Comparison of ENCODE assay signal across 8 cellular contexts in the genomic region with DNA sequence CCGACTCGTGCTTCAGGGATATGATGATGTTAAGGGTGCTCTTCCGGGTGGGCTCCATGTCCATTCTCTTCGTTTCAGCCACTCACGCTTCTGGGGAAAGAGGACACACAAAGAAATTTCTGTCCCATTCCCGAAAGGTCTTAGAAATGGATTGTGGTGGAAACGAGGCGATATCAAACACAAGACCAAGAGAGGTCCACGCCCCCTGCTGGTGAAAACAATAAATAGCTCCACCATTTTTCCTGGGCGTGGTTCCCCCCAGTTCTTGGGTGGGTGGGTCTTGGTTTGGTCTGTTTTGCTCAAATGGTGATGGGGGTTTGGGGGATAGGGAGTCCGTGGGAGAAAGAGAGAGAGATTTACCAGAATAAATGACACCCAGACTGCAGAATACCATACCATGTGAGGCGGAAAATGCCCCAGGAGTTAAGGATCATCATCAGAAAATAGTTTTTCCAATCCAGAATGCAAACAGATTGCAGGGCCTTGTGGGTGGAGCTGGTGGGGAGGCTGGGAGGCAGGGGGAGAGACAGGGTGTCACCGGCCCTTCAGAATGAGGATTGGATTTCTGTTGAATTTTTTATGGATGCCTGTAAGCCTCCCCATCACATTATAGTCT. TPM values are rescaled to one million over a fixed set of nuclear protein-coding genes. Genes with fewer than 3 reads are reported as not detected.
DNase-seq lines count a peak whose midpoint lies in the region; ATAC-seq and TF ChIP-seq lines count a peak whose summit lies in the region.

No MANE protein-coding gene starts in this region.

- peaks cover 1% of the 10 kb centered on the region for H3K27me3 Mint-ChIP-seq in chondrocyte (ENCODE audit: low read depth)
- H3K27me3 Mint-ChIP-seq in osteocyte (ENCODE audit: unreplicated experiment) = no peaks in the 10 kb centered on the region

- no peak for TF ChIP-seq POLR2A in NB4 (IDR thresholded peaks at IDR 0.05; ENCODE audit: extremely low read depth, insufficient read length)

- H3K36me3 Mint-ChIP-seq in chondrocyte (ENCODE audit: low read depth) = no peaks in the 10 kb centered on the region
- no peaks in the 10 kb centered on the region for H3K36me3 Mint-ChIP-seq in osteocyte (ENCODE audit: unreplicated experiment)

- no peak overlapping the region for H3K4me3 ChIP-seq in NB4 (ENCODE audit: low read depth, low read length)

- TF ChIP-seq CTCF in NB4 (IDR thresholded peaks at IDR 0.05; ENCODE audit: low read depth, low read length) = peak; percentile 77
- peak; percentile 71 for TF ChIP-seq CTCF in chondrocyte (IDR thresholded peaks at IDR 0.05)
- TF ChIP-seq CTCF in osteocyte (IDR thresholded peaks at IDR 0.05) = peak; percentile 37

- peak; percentile 0 to 3 for DNase-seq in stimulated activated CD4-positive, alpha-beta T cell treated with anti-CD3 and anti-CD28 coated beads, Interleukin-12 subunit alpha, Interleukin-12 subunit beta, amount 100 ng/mL, for 24 hours (ENCODE audit: low read depth in 2 of 2)
- no peak for DNase-seq in stimulated activated CD4-positive, alpha-beta T cell treated with anti-CD3 and anti-CD28 coated beads, Interleukin-4, amount 100 ng/mL, for 24 hours
- DNase-seq in NB4 (ENCODE audit: low read depth) (peak; percentile 48), chondrocyte (ENCODE audit: low spot score) (no peak), osteocyte (ENCODE audit: extremely low spot score, unreplicated experiment) (no peak), KG1 (lab: John Stamatoyannopoulos, UW) (no peak)

- H3K27ac Mint-ChIP-seq in chondrocyte (ENCODE audit: unreplicated experiment) = no peak overlapping the region
- no peak overlapping the region for H3K27ac Mint-ChIP-seq in osteocyte (ENCODE audit: unreplicated experiment)

- H3K4me1 Mint-ChIP-seq in chondrocyte (ENCODE audit: low read depth) (no peaks in the 10 kb centered on the region), osteocyte (ENCODE audit: unreplicated experiment) (no peaks in the 10 kb centered on the region)

- H3K9me3 Mint-ChIP-seq in chondrocyte (ENCODE audit: low read depth) (peaks cover 4% of the 10 kb centered on the region), osteocyte (ENCODE audit: unreplicated experiment) (peaks cover 4% of the 10 kb centered on the region)

- ATAC-seq in HG03045 (IDR thresholded peaks at IDR 0.05; ENCODE audit: unreplicated experiment) (no peak), GM21447 (IDR thresholded peaks at IDR 0.05; ENCODE audit: unreplicated experiment) (no peak)

- H3K4me3 Mint-ChIP-seq in chondrocyte (ENCODE audit: unreplicated experiment) (no peak overlapping the region), osteocyte (ENCODE audit: unreplicated experiment) (no peak overlapping the region)

RNA-seq across cellular contexts. Expression of gene SRRM4, which starts 55.6 kb away (rescaled TPM):
- not detected in 3 replicates for total RNA-seq in chondrocyte
- total RNA-seq in osteocyte = not detected in 2 replicates

Comparison
In these comparisons a context has a peak if more than half of its experiments do, and no peak if none do; other contexts are left out.
1. DNase-seq: peak in stimulated activated CD4-positive, alpha-beta T cell treated with anti-CD3 and anti-CD28 coated beads, Interleukin-12 subunit alpha, Interleukin-12 subunit beta, amount 100 ng/mL, for 24 hours (2 of 2) and NB4 (single experiment); none in stimulated activated CD4-positive, alpha-beta T cell treated with anti-CD3 and anti-CD28 coated beads, Interleukin-4, amount 100 ng/mL, for 24 hours (single experiment), chondrocyte (single experiment), osteocyte (single experiment) and KG1 (single experiment).
2. Peak in every context shown above with its lines, with median percentiles within 50 percentile points of each other: CTCF ChIP-seq.